ENCODE assay signal across 34 cellular contexts in the genomic region with DNA sequence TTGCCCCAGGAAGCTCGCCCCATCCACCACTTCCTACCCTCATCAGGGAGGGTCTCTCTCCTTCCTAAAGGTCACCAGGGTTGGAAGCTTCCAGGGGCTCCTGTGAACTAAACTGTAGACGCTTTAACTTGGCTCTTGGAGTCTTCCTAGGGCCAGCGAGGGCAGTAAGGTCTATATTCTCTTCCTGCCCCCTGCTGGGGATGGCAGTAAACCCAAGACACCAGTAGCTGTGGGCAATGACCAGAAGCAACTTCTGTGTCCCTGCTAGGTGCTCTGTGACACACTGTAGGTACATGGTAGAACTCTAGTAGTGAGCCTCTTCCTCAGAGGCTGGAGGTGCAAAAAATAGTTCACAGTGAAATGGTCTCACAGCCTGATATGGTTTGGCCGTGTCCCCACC. TPM values are rescaled to one million over a fixed set of nuclear protein-coding genes. Genes with fewer than 3 reads are reported as not detected.
DNase-seq lines count a peak whose midpoint lies in the region; ATAC-seq, FAIRE-seq and TF ChIP-seq lines count a peak whose summit lies in the region.
"Had no signal": no experiment of that assay in that cellular context is flagged by ENCODE, and none has a peak within 500 bp of the region (broad histone marks: within the 10 kb centered on the region; RNA-seq: fewer than 3 reads in every experiment).

No MANE protein-coding gene starts in this region.

- FAIRE-seq in HepG2 (lab: Jason Lieb, UNC) (no peak), keratinocyte (lab: Jason Lieb, UNC) (no peak)
- FAIRE-seq: endothelial cell of umbilical vein, islet of Langerhans had no signal

- no peaks in the 10 kb centered on the region for H3K27me3 ChIP-seq in liver (ENCODE audit: control insufficient read depth in 4 of 4, insufficient read depth in 4 of 4, low read length in 3 of 4)
- 0 out of 5 replicates have a peak, but pooled peaks cover 0 to 4% of the 10 kb centered on the region in 2 experiments for H3K27me3 ChIP-seq in HepG2 (ENCODE audit: control insufficient read depth in 1 of 2, insufficient read depth in 2 of 2, low read length in 2 of 2)
- H3K27me3 ChIP-seq in keratinocyte (ENCODE audit: control insufficient read depth, extremely low read depth, insufficient read depth, low read length), result peaks cover 5% of the 10 kb centered on the region
- H3K27me3 ChIP-seq in mesenchymal stem cell (ENCODE audit: control insufficient read depth in 1 of 2, insufficient read depth in 1 of 2, low read length in 2 of 2), result peaks cover 3 to 47% of the 10 kb centered on the region in 2 experiments
- H3K27me3 ChIP-seq: BLaER1, right atrium auricular region, transverse colon had no signal

- H3K9me3 ChIP-seq in liver (ENCODE audit: control insufficient read depth in 4 of 4, low read length in 3 of 4) (no peaks in the 10 kb centered on the region), HepG2 (ENCODE audit: low read length) (no peaks in the 10 kb centered on the region), keratinocyte (ENCODE audit: control insufficient read depth, low read depth, low read length) (no peaks in the 10 kb centered on the region), mesenchymal stem cell (ENCODE audit: control insufficient read depth, low read length) (no peaks in the 10 kb centered on the region)
- H3K9me3 ChIP-seq: BLaER1, lower lobe of right lung, right atrium auricular region, SK-N-SH, transverse colon had no signal

- H3K4ac ChIP-seq in mesenchymal stem cell (ENCODE audit: low read depth in 1 of 2, low read length in 2 of 2), result no peak overlapping the region

- H4K8ac ChIP-seq in mesenchymal stem cell (ENCODE audit: low read length), result no peak overlapping the region

- dilution Hi-C loops in keratinocyte (cut with MboI; ENCODE audit: extremely low pct_ligation_motif_present, low sequenced_read_pairs), result no loop called here

- H2AK5ac ChIP-seq in mesenchymal stem cell (ENCODE audit: low read length, severe bottlenecking), result no peak overlapping the region

- no peaks in the 10 kb centered on the region for H3K9me1 ChIP-seq in keratinocyte (ENCODE audit: control insufficient read depth, extremely low read depth, insufficient read depth, low read length)

- TF ChIP-seq RAD21 in liver (IDR thresholded peaks at IDR 0.05), result peak; percentile 25 to 65
- no peak for TF ChIP-seq RAD21 in HepG2 (CRISPR knock-in tag; IDR thresholded peaks at IDR 0.05)

- in situ Hi-C loops in HepG2 (cut with HindIII; ENCODE audit: extremely low pct_ligation_motif_present, low pct_unique_long_range_greater_than_20kb), result no loop called here
- in situ Hi-C loops in SK-MEL-5 (cut with HindIII; ENCODE audit: low pct_unique_long_range_greater_than_20kb, low sequenced_read_pairs), result no loop called here

- no peak overlapping the region for H2AFZ ChIP-seq in HepG2 (ENCODE audit: low read length)
- no peak overlapping the region for H2AFZ ChIP-seq in keratinocyte (ENCODE audit: control insufficient read depth, low read length)
- no peak overlapping the region for H2AFZ ChIP-seq in mesenchymal stem cell (ENCODE audit: low read depth, low read length)
- H2AFZ ChIP-seq: GM23248 had no signal

- TF ChIP-seq EP300 in HepG2 (IDR thresholded peaks at IDR 0.05; ENCODE audit: low read depth in 2 of 2, low read length in 2 of 2), result no peak
- no peak for TF ChIP-seq EP300 in HepG2 (CRISPR knock-in tag; IDR thresholded peaks at IDR 0.05; ENCODE audit: borderline replicate concordance)

- H3K27ac ChIP-seq in liver (ENCODE audit: low read depth in 1 of 2, low read length in 2 of 2) (no peak overlapping the region), HepG2 (ENCODE audit: extremely low read length, insufficient read depth, low read length) (no peak overlapping the region), keratinocyte (ENCODE audit: control insufficient read depth, insufficient read depth, low read length) (no peak overlapping the region), mesenchymal stem cell (ENCODE audit: low read length, poor library complexity, severe bottlenecking) (no peak overlapping the region)
- H3K27ac ChIP-seq: BLaER1, GM23248, lower lobe of right lung, RWPE1 had no signal

- H3K23ac ChIP-seq in mesenchymal stem cell (ENCODE audit: low read length in 2 of 2), result no peak overlapping the region

- H3K4me3 ChIP-seq in liver (ENCODE audit: low read depth in 1 of 3, low read length in 3 of 3) (no peak overlapping the region), HepG2 (replicated peaks in 1 of 3; ENCODE audit: insufficient read depth in 1 of 3, low read depth in 2 of 3, low read length in 3 of 3) (no peak overlapping the region), keratinocyte (ENCODE audit: control insufficient read depth in 2 of 3, extremely low read depth in 1 of 3, insufficient read depth in 2 of 3, low read depth in 1 of 3, low read length in 3 of 3) (no peak overlapping the region), mesenchymal stem cell (ENCODE audit: insufficient read depth in 1 of 2, low read depth in 1 of 2, low read length in 2 of 2) (no peak overlapping the region)
- H3K4me3 ChIP-seq: BLaER1, GM23248, lower lobe of right lung, right atrium auricular region, transverse colon had no signal

- H3K4me1 ChIP-seq in liver (ENCODE audit: control insufficient read depth in 4 of 4, insufficient read depth in 4 of 4, low read length in 3 of 4), result no peaks in the 10 kb centered on the region
- no peaks in the 10 kb centered on the region for H3K4me1 ChIP-seq in HepG2 (ENCODE audit: insufficient read depth, low read length)
- no peaks in the 10 kb centered on the region for H3K4me1 ChIP-seq in keratinocyte (ENCODE audit: control insufficient read depth, extremely low read depth, insufficient read depth, low read length)
- no peaks in the 10 kb centered on the region for H3K4me1 ChIP-seq in mesenchymal stem cell (ENCODE audit: control insufficient read depth, insufficient read depth, low read depth, low read length)

- no peak overlapping the region for H2BK15ac ChIP-seq in mesenchymal stem cell (ENCODE audit: low read depth, poor library complexity, severe bottlenecking)

- POLR2A ChIA-PET in HepG2 (lab: Yijun Ruan, JAX) (no interaction called here), GM10248 (lab: Yijun Ruan, JAX) (no interaction called here)

- H3K36me3 ChIP-seq in liver (ENCODE audit: control insufficient read depth in 4 of 4, insufficient read depth in 3 of 4, low read depth in 1 of 4, low read length in 3 of 4), result no peaks in the 10 kb centered on the region
- H3K36me3 ChIP-seq in HepG2 (replicated peaks in 1 of 2; ENCODE audit: control insufficient read depth in 1 of 2, insufficient read depth in 2 of 2, low read length in 2 of 2), result no peaks in the 10 kb centered on the region
- H3K36me3 ChIP-seq in keratinocyte (ENCODE audit: control insufficient read depth in 2 of 2, extremely low read depth in 1 of 2, insufficient read depth in 2 of 2, low read length in 2 of 2), result no peaks in the 10 kb centered on the region
- H3K36me3 ChIP-seq in mesenchymal stem cell (ENCODE audit: control insufficient read depth in 1 of 2, insufficient read depth in 2 of 2, low read depth in 1 of 2, low read length in 2 of 2), result no peaks in the 10 kb centered on the region
- H3K36me3 ChIP-seq: BLaER1, lower lobe of right lung, right atrium auricular region, transverse colon had no signal

- no peak overlapping the region for H3K9ac ChIP-seq in liver (ENCODE audit: low read depth in 1 of 2, low read length in 2 of 2)
- H3K9ac ChIP-seq in HepG2 (ENCODE audit: insufficient read depth, low read depth, low read length), result no peak overlapping the region
- no peak overlapping the region for H3K9ac ChIP-seq in keratinocyte (ENCODE audit: control insufficient read depth, extremely low read depth, insufficient read depth, low read length)
- H3K9ac ChIP-seq in mesenchymal stem cell (ENCODE audit: low read length), result no peak overlapping the region
- H3K9ac ChIP-seq: BLaER1, GM23248, SK-N-SH had no signal

- BruUV-seq in HepG2 (replicated peaks; lab: Mats Ljungman, UMichigan), result no TSS peak

- no peak overlapping the region for H3K14ac ChIP-seq in mesenchymal stem cell (ENCODE audit: low read length in 2 of 2)

- no peak overlapping the region for H3K18ac ChIP-seq in mesenchymal stem cell (ENCODE audit: low read depth in 1 of 2, low read length in 2 of 2)

- no peak overlapping the region for H4K91ac ChIP-seq in mesenchymal stem cell (ENCODE audit: low read length)

- H3K79me1 ChIP-seq in mesenchymal stem cell (replicated peaks; ENCODE audit: low read length, poor library complexity, severe bottlenecking), result no peaks in the 10 kb centered on the region

- H3K4me2 ChIP-seq in HepG2 (ENCODE audit: low read depth, low read length) (no peak overlapping the region), keratinocyte (ENCODE audit: control insufficient read depth, extremely low read depth, insufficient read depth, low read depth, low read length) (no peak overlapping the region), mesenchymal stem cell (ENCODE audit: low read length, poor library complexity, severe bottlenecking) (no peak overlapping the region)
- H3K4me2 ChIP-seq: BLaER1, SK-N-SH had no signal

- H2BK12ac ChIP-seq in mesenchymal stem cell (ENCODE audit: low read length in 2 of 2), result no peak overlapping the region

- no peak overlapping the region for H2BK120ac ChIP-seq in mesenchymal stem cell (ENCODE audit: low read depth, low read length)

- CTCF ChIA-PET in HepG2 (lab: Yijun Ruan, JAX; ENCODE audit: low intra/inter-chr PET ratio, low total read pairs), result no interaction called here
- CTCF ChIA-PET in GM10248 (lab: Yijun Ruan, JAX), result interaction anchor here (1.4 kb wide), 1 partner anchor 33 kb away, joined by 3 read pairs; no protein-coding TSS in a partner anchor

- H2BK5ac ChIP-seq in mesenchymal stem cell (ENCODE audit: low read depth, low read length, poor library complexity, severe bottlenecking), result no peak overlapping the region

- TF ChIP-seq CTCF in liver (IDR thresholded peaks at IDR 0.05; ENCODE audit: low read depth, low read length, missing input control) (no peak), HepG2 (CRISPR knock-in tag; IDR thresholded peaks at IDR 0.05) (no peak), keratinocyte (optimal IDR thresholded peaks at IDR 0.05 in 1 of 3, IDR thresholded peaks at IDR 0.05 in 1 of 3, conservative IDR thresholded peaks at IDR 0.05 in 1 of 3; ENCODE audit: extremely low read depth in 1 of 3, insufficient read depth in 2 of 3, low read length in 3 of 3) (peak; percentile 24 to 62 (median 45)), GM10248 (IDR thresholded peaks at IDR 0.05; ENCODE audit: control extremely low read depth, extremely low read depth, low read depth, missing control alignments) (no peak)

- intact Hi-C loops in HepG2 (cut with micrococcal nuclease; ENCODE audit: unreplicated experiment), result no loop called here

- no peak for DNase-seq in HepG2 (ENCODE audit: low spot score)
- peak; percentile 49 for DNase-seq in SK-MEL-5 (ENCODE audit: low read depth, low spot score)
- no peak for DNase-seq in keratinocyte (ENCODE audit: low read depth, low spot score)
- no peak for DNase-seq in activated naive CD4-positive, alpha-beta T cell treated with Interleukin-2 at 50 U/mL for 16 hours
- no peak for DNase-seq in GM10248 (ENCODE audit: extremely low spot score)
- DNase-seq in mesenchymal stem cell, result no peak
- DNase-seq: ACHN; activated CD8-positive, alpha-beta memory T cell treated with anti-CD3 and anti-CD28 coated beads for 24 hours; activated effector memory CD4-positive, alpha-beta T cell treated with Interleukin-2 at 50 U/mL for 16 hours; cerebellar nuclear complex; COR-L47; DMS79; GF-D8; glutamatergic neuron; GM23248; lower lobe of right lung; NCI-H1417; NCI-H2081; NCI-H226; NCI-H69; nephron progenitor cell; SK-N-SH; stimulated activated CD4-positive, alpha-beta T cell treated with anti-CD3 and anti-CD28 coated beads, Interleukin-4, amount 100 ng/mL, for 1 hour; T-helper 17 cell; transverse colon had no signal

- H3K79me2 ChIP-seq in HepG2 (ENCODE audit: insufficient read depth, low read length) (no peaks in the 10 kb centered on the region), keratinocyte (ENCODE audit: control insufficient read depth, insufficient read depth, low read length) (no peaks in the 10 kb centered on the region)

- WGBS in liver, result 82% methylated on average over 4 of the region's 4 CpGs
- 0% methylated on average over 2 of the region's 4 CpGs for WGBS in HepG2 (ENCODE audit: low lambda C conversion rate)
- 58% methylated on average over 4 of the region's 4 CpGs for WGBS in mesenchymal stem cell

- ATAC-seq in HepG2 (no peak), GM18498 (IDR thresholded peaks at IDR 0.05; ENCODE audit: unreplicated experiment) (no peak)
- ATAC-seq: lower lobe of right lung, T-helper 17 cell had no signal

- H4K20me1 ChIP-seq in HepG2 (ENCODE audit: insufficient read depth, low read length) (no peaks in the 10 kb centered on the region), keratinocyte (ENCODE audit: control insufficient read depth, extremely low read depth, insufficient read depth, low read length) (no peaks in the 10 kb centered on the region)
- H4K20me1 ChIP-seq: BLaER1 had no signal

- no peak for TF ChIP-seq POLR2A in HepG2 (IDR thresholded peaks at IDR 0.05; ENCODE audit: insufficient read depth in 1 of 2, low read depth in 2 of 2, low read length in 2 of 2)

RNA-seq across cellular contexts. Expression of a gene that starts 30.0 kb away (rescaled TPM):
- total RNA-seq in liver (10 to 100 TPM in 1 of 2 donors, 1 to 10 TPM in 1; 1.0 to 27.1 TPM), HepG2 (2016; rRNA removed; fragmentation: Illumina TruSeq; extraction: Trizol) (not detected in 2 replicates)
- polyA plus RNA-seq in liver (1 to 10 TPM; 4.5 to 7.6 TPM), HepG2 (2011; rRNA removed) (0.04 and 0.09 TPM in 2 replicates), keratinocyte (0.21 to 0.73 TPM (median 0.63 TPM) in 3 replicates)
- total RNA-seq in HepG2 (2016; cell fraction: cytosol; rRNA removed; fragmentation: Illumina TruSeq; extraction: Trizol; ENCODE audit: low read depth), result not detected in 2 replicates
- total RNA-seq in HepG2 (2016; cell fraction: insoluble cytoplasmic fraction; rRNA removed; fragmentation: Illumina TruSeq; extraction: Trizol), result not detected in 2 replicates
- total RNA-seq in HepG2 (2016; cell fraction: membrane; rRNA removed; fragmentation: Illumina TruSeq; extraction: Trizol), result not detected in 2 replicates
- total RNA-seq in HepG2 (2016; cell fraction: nucleus; rRNA removed; fragmentation: Illumina TruSeq; extraction: Trizol), result not detected in 2 replicates
- 0.03 and 0.05 TPM in 2 replicates for polyA plus RNA-seq in HepG2 (2011; cell fraction: cytosol; rRNA removed)
- 0.02 and 0.11 TPM in 2 replicates for polyA plus RNA-seq in HepG2 (2011; cell fraction: nucleus; rRNA removed)
- not detected in 2 replicates for polyA plus RNA-seq in HepG2 (2012)
- not detected in 2 replicates for polyA plus RNA-seq in HepG2 (2016; cell fraction: cytosol; fragmentation: Illumina TruSeq; extraction: Trizol; ENCODE audit: low read depth)
- not detected in 2 replicates for polyA plus RNA-seq in HepG2 (2016; cell fraction: insoluble cytoplasmic fraction; fragmentation: Illumina TruSeq; extraction: Trizol; ENCODE audit: low read depth)
- not detected in 2 replicates for polyA plus RNA-seq in HepG2 (2016; cell fraction: membrane; fragmentation: Illumina TruSeq; extraction: Trizol; ENCODE audit: low read depth)
- polyA plus RNA-seq in HepG2 (2016; cell fraction: nucleus; fragmentation: Illumina TruSeq; extraction: Trizol; ENCODE audit: insufficient read depth, low read depth), result not detected in 2 replicates
- 0.20 TPM in 1 of 2 replicates, not detected in the other for polyA minus RNA-seq in HepG2 (2011; rRNA and poly(A)+ RNA removed; ENCODE audit: low replicate concordance)
- 0.10 TPM in 1 of 2 replicates, not detected in the other for polyA minus RNA-seq in HepG2 (2011; cell fraction: cytosol; rRNA and poly(A)+ RNA removed)
- polyA minus RNA-seq in HepG2 (2011; cell fraction: nucleus; rRNA and poly(A)+ RNA removed), result 0.12 TPM in 1 of 2 replicates, not detected in the other
- total RNA-seq in SK-MEL-5 (2014; rRNA removed; shearing (Covaris generic)), result 0.11 and 0.13 TPM in 2 replicates
- polyA plus RNA-seq in SK-MEL-5 (2015; cell fraction: cytosol; rRNA removed), result 0.05 and 0.07 TPM in 2 replicates
- 0.06 and 1.3 TPM in 2 replicates for polyA plus RNA-seq in SK-MEL-5 (2015; cell fraction: nucleus; rRNA removed)
- polyA plus RNA-seq in keratinocyte (2011; ENCODE audit: low read depth), result 0.52 TPM
- polyA plus RNA-seq in keratinocyte (2011; cell fraction: cytosol; rRNA removed), result 0.56 and 0.61 TPM in 2 replicates
- 0.65 and 0.69 TPM in 2 replicates for polyA plus RNA-seq in keratinocyte (2011; cell fraction: nucleus; rRNA removed)
- 0.61 and 0.66 TPM in 2 replicates for polyA plus RNA-seq in keratinocyte (2012; ENCODE audit: low replicate concordance)
- polyA minus RNA-seq in keratinocyte, result 1.3 to 3.7 TPM (median 3.7 TPM) in 3 replicates
- polyA minus RNA-seq in keratinocyte (2011; cell fraction: cytosol; rRNA and poly(A)+ RNA removed), result 1.2 TPM
- 1.6 and 1.9 TPM in 2 replicates for polyA minus RNA-seq in keratinocyte (2011; cell fraction: nucleus; rRNA and poly(A)+ RNA removed)
- 0.18 TPM for polyA plus RNA-seq in mesenchymal stem cell (2013, experiment 1 of 2)
- 0.21 TPM for polyA plus RNA-seq in mesenchymal stem cell (2013, experiment 2 of 2)
- total RNA-seq: endothelial cell of umbilical vein, M059J had no signal
- polyA plus RNA-seq: IgD-negative memory B cell, SK-N-SH had no signal

Comparison
In these comparisons a context has a peak if more than half of its experiments do, and no peak if none do; other contexts are left out.
1. CTCF ChIP-seq: peak in keratinocyte (3 of 3); none in liver (single experiment), HepG2 (single experiment) and GM10248 (single experiment).